ENCODE assay signal across 8 cellular contexts in genomic region chr17:1643293-1643998, GRCh38.
A peak's percentile ranks its signal among the peaks of the same experiment; 100 is the strongest.
DNase-seq lines count a peak whose midpoint lies in the region; ATAC-seq and TF ChIP-seq lines count a peak whose summit lies in the region.

No MANE protein-coding gene starts in this region.

- H3K4me3 ChIP-seq in LNCaP clone FGC (ENCODE audit: low read depth, low read length), result peak overlapping the region; percentile 42

- H3K4me1 Mint-ChIP-seq in nephron progenitor cell, result peaks cover 57% of the 10 kb centered on the region

- no peaks in the 10 kb centered on the region for H3K36me3 Mint-ChIP-seq in nephron progenitor cell (ENCODE audit: low read depth)

- no peaks in the 10 kb centered on the region for H3K9me3 Mint-ChIP-seq in nephron progenitor cell

- TF ChIP-seq CTCF in LNCaP clone FGC (IDR thresholded peaks at IDR 0.05; ENCODE audit: control insufficient read depth, extremely low read depth, insufficient read depth) (peak; percentile 52), nephron progenitor cell (IDR thresholded peaks at IDR 0.05) (no peak)

- H3K27ac Mint-ChIP-seq in nephron progenitor cell, result no peak overlapping the region

- H3K4me3 Mint-ChIP-seq in nephron progenitor cell, result no peak overlapping the region

- TF ChIP-seq POLR2A in erythroblast (IDR thresholded peaks at IDR 0.05; ENCODE audit: low read length), result no peak

- peaks cover 55% of the 10 kb centered on the region for H3K27me3 Mint-ChIP-seq in nephron progenitor cell (ENCODE audit: low read depth, poor library complexity)

- peak; percentile 42 for DNase-seq in EL
- DNase-seq in LNCaP clone FGC (ENCODE audit: low read depth), result no peak
- peak; percentile 26 to 27 for DNase-seq in activated CD8-positive, alpha-beta memory T cell treated with anti-CD3 and anti-CD28 coated beads for 4 hours (ENCODE audit: low read depth in 2 of 2)
- DNase-seq in erythroblast (lab: John Stamatoyannopoulos, UW), result peak; percentile 68 to 70
- peak; percentile 69 for DNase-seq in nephron progenitor cell
- no peak for DNase-seq in DMS153 treated with DMSO at 0.1 percent for 48 hours (lab: John Stamatoyannopoulos, UW; ENCODE audit: unreplicated experiment)

- ATAC-seq in HG03095 (IDR thresholded peaks at IDR 0.05; ENCODE audit: unreplicated experiment) (no peak), HG03354 (IDR thresholded peaks at IDR 0.05; ENCODE audit: poor library complexity, severe bottlenecking, unreplicated experiment) (no peak)

Comparison
In these comparisons a context has a peak if more than half of its experiments do, and no peak if none do; other contexts are left out.
1. DNase-seq: peak in EL (single experiment), activated CD8-positive, alpha-beta memory T cell treated with anti-CD3 and anti-CD28 coated beads for 4 hours (2 of 2), erythroblast (2 of 2) and nephron progenitor cell (single experiment); none in LNCaP clone FGC (single experiment) and DMS153 treated with DMSO at 0.1 percent for 48 hours (single experiment).